8 cellular contexts compared by ENCODE assay signal in genomic region chr6:111997078-111997862, GRCh38.
DNase-seq lines count a peak whose midpoint lies in the region; ATAC-seq and TF ChIP-seq lines count a peak whose summit lies in the region.

No MANE protein-coding gene starts in this region.

- no peak overlapping the region for H3K27ac ChIP-seq in VCaP
- H3K27ac ChIP-seq in brain microvascular endothelial cell = no peak overlapping the region

- peak; percentile 90 for DNase-seq in GM12865 (ENCODE audit: low read depth)
- DNase-seq in NCI-H2171 treated with DMSO at 0.1 percent for 48 hours (lab: John Stamatoyannopoulos, UW) = peak; percentile 91
- DNase-seq in brain microvascular endothelial cell = peak; percentile 65
- peak; percentile 84 for DNase-seq in inferior parietal cortex (ENCODE audit: extremely low spot score)
- DNase-seq in stimulated activated CD4-positive, alpha-beta T cell treated with anti-CD3 and anti-CD28 coated beads, Interleukin-15, amount 100 ng/mL, for 48 hours (ENCODE audit: low read depth in 2 of 2) = peak; percentile 71 to 75

- no peaks in the 10 kb centered on the region for H3K36me3 ChIP-seq in brain microvascular endothelial cell (replicated peaks)

- TF ChIP-seq CTCF in GM12865 (IDR thresholded peaks at IDR 0.05; ENCODE audit: insufficient read depth, low read depth, low read length, missing control alignments) = peak; percentile 89
- peak; percentile 92 for TF ChIP-seq CTCF in VCaP (conservative IDR thresholded peaks at IDR 0.05)
- TF ChIP-seq CTCF in brain microvascular endothelial cell (IDR thresholded peaks at IDR 0.05; ENCODE audit: low read depth, low read length, missing control alignments) = peak; percentile 93

- in situ Hi-C loops in brain microvascular endothelial cell (cut with HindIII; ENCODE audit: low pct_ligation_motif_present, low sequenced_read_pairs) = no loop called here

- no peak overlapping the region for H3K4me3 ChIP-seq in GM12865 (ENCODE audit: low read depth, low read length)
- no peak overlapping the region for H3K4me3 ChIP-seq in brain microvascular endothelial cell (ENCODE audit: low read depth, low read length)

- no peaks in the 10 kb centered on the region for H3K27me3 ChIP-seq in brain microvascular endothelial cell (replicated peaks)

- ATAC-seq in HG02870 (IDR thresholded peaks at IDR 0.05; ENCODE audit: unreplicated experiment) (peak; percentile 39), HG02840 (IDR thresholded peaks at IDR 0.05; ENCODE audit: low FRiP score, unreplicated experiment) (no peak)
